Comparison of ENCODE assay signal across 8 cellular contexts in the genomic region with DNA sequence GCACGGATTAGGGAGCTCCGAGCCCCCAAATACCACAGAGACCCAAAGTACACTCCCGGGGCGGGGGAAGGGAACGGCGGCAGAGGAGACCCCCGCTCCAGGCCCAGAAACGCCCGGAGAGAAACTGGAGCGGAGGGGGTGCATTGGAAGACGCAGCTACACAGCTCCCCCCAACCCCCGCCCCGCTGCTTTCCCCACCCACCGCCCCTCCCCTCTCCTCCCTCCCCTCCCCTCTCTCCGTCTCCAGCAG. TPM values are rescaled to one million over a fixed set of nuclear protein-coding genes. Genes with fewer than 3 reads are reported as not detected.
DNase-seq lines count a peak whose midpoint lies in the region; ATAC-seq and TF ChIP-seq lines count a peak whose summit lies in the region.

No MANE protein-coding gene starts in this region.

- no peaks in the 10 kb centered on the region for H3K27me3 Mint-ChIP-seq in activated T-cell treated with anti-CD3 and anti-CD28 coated beads, Interleukin-2, amount 50 U/mL, for 24 hours

- no peaks in the 10 kb centered on the region for H3K36me3 ChIP-seq in suprapubic skin

- peaks cover 2% of the 10 kb centered on the region for H3K36me3 Mint-ChIP-seq in activated T-cell treated with anti-CD3 and anti-CD28 coated beads, Interleukin-2, amount 50 U/mL, for 24 hours (ENCODE audit: low read depth)

- no peak for TF ChIP-seq EP300 in suprapubic skin (IDR thresholded peaks at IDR 0.05)

- peak; percentile 70 for DNase-seq in activated T-cell treated with anti-CD3 and anti-CD28 coated beads, Interleukin-2, amount 50 U/mL, for 24 hours
- DNase-seq in activated T-cell treated with anti-CD3 and anti-CD28 coated beads for 4 hours (no peak), astrocyte of the cerebellum (ENCODE audit: low read depth) (no peak), iris pigment epithelial cell (ENCODE audit: low read depth) (peak; percentile 53), suprapubic skin (ENCODE audit: low spot score in 2 of 2) (no peak), DMS 273 (lab: John Stamatoyannopoulos, UW; ENCODE audit: unreplicated experiment) (no peak)

- WGBS in suprapubic skin: no CpG with 5 or more reads among the region's 15 CpGs

- H3K27me3 ChIP-seq in suprapubic skin: no peaks in the 10 kb centered on the region

- no peaks in the 10 kb centered on the region for H3K9me3 ChIP-seq in suprapubic skin

- H3K4me3 ChIP-seq in astrocyte of the cerebellum (ENCODE audit: low read depth, low read length) (peak overlapping the region; percentile 61), suprapubic skin (peak overlapping the region; percentile 96)

- H3K4me1 Mint-ChIP-seq in activated T-cell treated with anti-CD3 and anti-CD28 coated beads, Interleukin-2, amount 50 U/mL, for 24 hours (ENCODE audit: low read depth): peaks cover 37% of the 10 kb centered on the region

- H3K9me3 Mint-ChIP-seq in activated T-cell treated with anti-CD3 and anti-CD28 coated beads, Interleukin-2, amount 50 U/mL, for 24 hours: no peaks in the 10 kb centered on the region

- ATAC-seq in HG03097 (IDR thresholded peaks at IDR 0.05; ENCODE audit: low FRiP score, unreplicated experiment): no peak
- no peak for ATAC-seq in GM18909 (IDR thresholded peaks at IDR 0.05; ENCODE audit: poor library complexity, unreplicated experiment)

- TF ChIP-seq CTCF in astrocyte of the cerebellum (IDR thresholded peaks at IDR 0.05; ENCODE audit: low read depth, low read length, missing control alignments): no peak
- no peak for TF ChIP-seq CTCF in suprapubic skin (IDR thresholded peaks at IDR 0.05)

- in situ Hi-C loops in astrocyte of the cerebellum (cut with HindIII; ENCODE audit: low sequenced_read_pairs): no loop called here

- TF ChIP-seq POLR2A in suprapubic skin (IDR thresholded peaks at IDR 0.05): no peak

- H3K27ac Mint-ChIP-seq in activated T-cell treated with anti-CD3 and anti-CD28 coated beads, Interleukin-2, amount 50 U/mL, for 24 hours: peak overlapping the region; percentile 74

- peak overlapping the region; percentile 94 for H3K27ac ChIP-seq in suprapubic skin

- H3K4me1 ChIP-seq in suprapubic skin: peaks cover 33% of the 10 kb centered on the region

- peak overlapping the region; percentile 90 for H3K4me3 Mint-ChIP-seq in activated T-cell treated with anti-CD3 and anti-CD28 coated beads, Interleukin-2, amount 50 U/mL, for 24 hours

RNA-seq across cellular contexts. Expression of gene PRKAG2, which starts 1.1 kb away (rescaled TPM):
- total RNA-seq in suprapubic skin: 10 to 100 TPM; 16.5 to 40.0 (median 17.3) TPM

Comparison
In these comparisons a context has a peak if more than half of its experiments do, and no peak if none do; other contexts are left out.
1. DNase-seq: peak in activated T-cell treated with anti-CD3 and anti-CD28 coated beads, Interleukin-2, amount 50 U/mL, for 24 hours (single experiment) and iris pigment epithelial cell (single experiment); none in activated T-cell treated with anti-CD3 and anti-CD28 coated beads for 4 hours (single experiment), astrocyte of the cerebellum (single experiment), suprapubic skin (0 of 2) and DMS 273 (single experiment).